Comparison of ENCODE assay signal across 15 cellular contexts in the genomic region with DNA sequence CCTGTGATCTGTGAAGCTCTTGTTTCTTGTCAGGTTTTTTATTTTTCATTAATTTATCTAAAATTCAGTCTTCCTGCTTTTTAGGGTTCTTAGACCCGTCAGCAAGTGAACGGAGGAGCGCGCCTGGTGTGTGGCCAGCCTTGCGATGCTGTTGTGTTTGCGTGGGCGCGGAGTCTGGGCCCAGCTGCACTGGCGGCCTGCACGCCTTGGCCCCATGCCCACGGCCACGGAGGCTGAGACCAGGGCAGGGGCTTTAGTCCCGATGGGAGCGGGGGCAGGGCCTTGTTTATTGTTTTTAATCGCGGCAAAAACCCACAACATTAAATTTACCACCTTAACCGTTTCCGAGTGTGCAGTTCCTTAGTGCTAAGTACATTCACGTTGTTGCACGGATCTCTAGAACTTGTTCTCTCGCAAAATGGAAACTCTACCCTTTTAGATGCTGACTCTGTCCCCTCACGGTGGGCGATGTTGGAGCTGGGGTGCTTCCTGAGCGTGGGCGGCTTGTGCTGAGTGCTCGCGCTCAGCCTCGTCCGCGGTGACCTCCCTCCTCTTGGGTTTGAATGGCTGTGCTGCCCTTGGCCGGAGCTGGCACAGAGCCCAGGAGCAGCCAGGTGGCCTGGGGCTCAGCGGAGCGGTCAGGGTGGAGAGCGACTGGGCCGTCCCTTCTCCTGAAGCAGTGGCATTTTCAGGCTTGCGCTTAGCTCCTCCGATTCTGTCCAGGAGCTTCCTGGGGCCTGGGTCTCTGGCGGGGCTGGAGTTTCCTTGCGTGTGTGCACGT.
DNase-seq lines count a peak whose midpoint lies in the region; ATAC-seq and TF ChIP-seq lines count a peak whose summit lies in the region.
"Had no signal": no experiment of that assay in that cellular context is flagged by ENCODE, and none has a peak within 500 bp of the region (broad histone marks: within the 10 kb centered on the region; RNA-seq: fewer than 3 reads in every experiment).

No MANE protein-coding gene starts in this region.

- TF ChIP-seq CTCF in Panc1 (IDR thresholded peaks at IDR 0.05) (no peak), choroid plexus epithelial cell (conservative IDR thresholded peaks at IDR 0.05; ENCODE audit: low read depth, low read length) (no peak)

- 0 out of 2 replicates have a peak, but pooled peaks have one; percentile 10 for ATAC-seq in Panc1
- ATAC-seq in GM19023 (IDR thresholded peaks at IDR 0.05; ENCODE audit: unreplicated experiment): no peak
- no peak for ATAC-seq in HG03521 (IDR thresholded peaks at IDR 0.05; ENCODE audit: unreplicated experiment)
- ATAC-seq: esophagus mucosa had no signal

- peaks cover 2% of the 10 kb centered on the region for H3K9me3 Mint-ChIP-seq in activated T-cell treated with anti-CD3 and anti-CD28 coated beads, Interleukin-2, amount 50 U/mL, for 24 hours

- H3K27me3 ChIP-seq in Panc1 (ENCODE audit: control insufficient read depth, insufficient read depth, low read length) (no peaks in the 10 kb centered on the region), skeletal muscle satellite cell (ENCODE audit: control insufficient read depth, insufficient read depth, low read length) (no peaks in the 10 kb centered on the region)

- H3K4me1 ChIP-seq in Panc1 (ENCODE audit: control insufficient read depth, insufficient read depth, low read length) (peaks cover 17% of the 10 kb centered on the region), skeletal muscle satellite cell (ENCODE audit: control insufficient read depth, insufficient read depth, low read length) (peaks cover 12% of the 10 kb centered on the region)

- peaks cover 28% of the 10 kb centered on the region for H3K4me1 Mint-ChIP-seq in activated T-cell treated with anti-CD3 and anti-CD28 coated beads, Interleukin-2, amount 50 U/mL, for 24 hours (ENCODE audit: low read depth)

- H3K36me3 ChIP-seq in Panc1 (ENCODE audit: control insufficient read depth, insufficient read depth, low read length) (no peaks in the 10 kb centered on the region), skeletal muscle satellite cell (ENCODE audit: insufficient read depth, low read length) (no peaks in the 10 kb centered on the region)

- in situ Hi-C loops in Panc1 (cut with HindIII; ENCODE audit: low pct_unique_long_range_greater_than_20kb, low sequenced_read_pairs): no loop called here

- H3K9ac ChIP-seq in skeletal muscle satellite cell (ENCODE audit: low read depth, low read length): no peak overlapping the region

- no peak overlapping the region for H3K27ac Mint-ChIP-seq in activated T-cell treated with anti-CD3 and anti-CD28 coated beads, Interleukin-2, amount 50 U/mL, for 24 hours
- H3K27ac Mint-ChIP-seq: activated naive CD4-positive, alpha-beta T cell treated with anti-CD3 and anti-CD28 coated beads, Interleukin-2, amount 10 ng/mL, durations not matched to agents 7 days and 5 days had no signal

- intact Hi-C loops in Panc1 (cut with micrococcal nuclease; ENCODE audit: unreplicated experiment): no loop called here

- CTCF ChIA-PET in Panc1 (lab: Charles Lee): no interaction called here

- H3K4me3 ChIP-seq in Panc1 (ENCODE audit: low read depth in 2 of 2, low read length in 2 of 2) (no peak overlapping the region), choroid plexus epithelial cell (ENCODE audit: low read depth, low read length) (peak overlapping the region; percentile 16), skeletal muscle satellite cell (ENCODE audit: low read length) (peak overlapping the region; percentile 39)
- H3K4me3 ChIP-seq: PC-9 had no signal

- POLR2A ChIA-PET in Panc1 (lab: Charles Lee): no interaction called here

- H3K27ac ChIP-seq in Panc1 (ENCODE audit: low read length): peak overlapping the region; percentile 24; the same call in 1 of the 2 replicates
- H3K27ac ChIP-seq: PC-9 had no signal

- no TSS peak for BruUV-seq in Panc1 (replicated peaks; lab: Mats Ljungman, UMichigan)

- DNase-seq in Panc1 (ENCODE audit: low read depth, low spot score) (no peak), choroid plexus epithelial cell (ENCODE audit: low read depth) (peak; percentile 34), left kidney (ENCODE audit: low read depth, low spot score) (peak; percentile 80), DMS153 treated with DMSO at 0.1 percent for 48 hours (lab: John Stamatoyannopoulos, UW; ENCODE audit: unreplicated experiment) (no peak)
- DNase-seq in activated T-cell treated with anti-CD3 and anti-CD28 coated beads, Interleukin-2, amount 50 U/mL, for 24 hours: no peak
- DNase-seq: activated naive CD4-positive, alpha-beta T cell treated with anti-CD3 and anti-CD28 coated beads, Interleukin-2, amount 10 ng/mL, durations not matched to agents 7 days and 5 days; DMS 273 treated with DMSO at 0.1 percent for 48 hours; HCEC 1CT; NCI-H1436 treated with DMSO at 0.1 percent for 48 hours; PC-9; stimulated activated CD4-positive, alpha-beta T cell treated with anti-CD3 and anti-CD28 coated beads, Interleukin-4, amount 100 ng/mL, for 4 hours had no signal

- H3K4me3 Mint-ChIP-seq in activated T-cell treated with anti-CD3 and anti-CD28 coated beads, Interleukin-2, amount 50 U/mL, for 24 hours: no peak overlapping the region
- H3K4me3 Mint-ChIP-seq: activated naive CD4-positive, alpha-beta T cell treated with anti-CD3 and anti-CD28 coated beads, Interleukin-2, amount 10 ng/mL, durations not matched to agents 7 days and 5 days had no signal

- H3K27me3 Mint-ChIP-seq in activated T-cell treated with anti-CD3 and anti-CD28 coated beads, Interleukin-2, amount 50 U/mL, for 24 hours: no peaks in the 10 kb centered on the region
- H3K27me3 Mint-ChIP-seq: activated naive CD4-positive, alpha-beta T cell treated with anti-CD3 and anti-CD28 coated beads, Interleukin-2, amount 10 ng/mL, durations not matched to agents 7 days and 5 days had no signal

- H3K9me3 ChIP-seq in Panc1 (ENCODE audit: control insufficient read depth, insufficient read depth, low read depth, low read length) (no peaks in the 10 kb centered on the region), skeletal muscle satellite cell (replicated peaks; ENCODE audit: low read length) (no peaks in the 10 kb centered on the region)

- peak overlapping the region; percentile 68 for H3K4me2 ChIP-seq in skeletal muscle satellite cell (ENCODE audit: low read length)
- H3K4me2 ChIP-seq: PC-9 had no signal

- no peaks in the 10 kb centered on the region for H3K36me3 Mint-ChIP-seq in activated T-cell treated with anti-CD3 and anti-CD28 coated beads, Interleukin-2, amount 50 U/mL, for 24 hours (ENCODE audit: low read depth)

Comparison
In these comparisons a context has a peak if more than half of its experiments do, and no peak if none do; other contexts are left out.
1. DNase-seq: peak in choroid plexus epithelial cell (single experiment) and left kidney (single experiment); none in Panc1 (single experiment), DMS153 treated with DMSO at 0.1 percent for 48 hours (single experiment) and activated T-cell treated with anti-CD3 and anti-CD28 coated beads, Interleukin-2, amount 50 U/mL, for 24 hours (single experiment).
2. H3K4me3 ChIP-seq: peak in choroid plexus epithelial cell (single experiment) and skeletal muscle satellite cell (single experiment); none in Panc1 (0 of 2).